Comparison of ENCODE assay signal across 10 cellular contexts in the genomic region with DNA sequence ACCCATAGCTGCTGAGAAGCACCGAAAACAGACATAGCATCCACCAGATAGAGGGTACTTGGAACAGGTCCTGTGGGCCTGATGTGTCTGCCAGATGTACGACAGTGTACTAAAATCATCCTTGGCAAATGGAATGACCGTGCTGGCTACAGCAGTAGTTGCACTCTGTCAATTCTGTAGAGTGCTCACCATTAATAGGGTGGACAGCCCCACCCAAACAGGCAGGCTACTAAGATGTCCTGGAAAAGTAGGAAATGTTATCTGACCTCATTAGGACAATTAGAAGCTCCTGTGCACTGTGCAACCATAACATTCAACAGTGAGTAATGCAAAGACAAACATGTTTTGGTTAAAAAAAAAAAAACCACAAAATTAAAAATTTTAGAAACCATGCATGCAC.
DNase-seq lines count a peak whose midpoint lies in the region; ATAC-seq and TF ChIP-seq lines count a peak whose summit lies in the region.
"Had no signal": no experiment of that assay in that cellular context is flagged by ENCODE, and none has a peak within 500 bp of the region (broad histone marks: within the 10 kb centered on the region; RNA-seq: fewer than 3 reads in every experiment).

No MANE protein-coding gene starts in this region.

- TF ChIP-seq POLR2A in suprapubic skin (IDR thresholded peaks at IDR 0.05): no peak

- peak overlapping the region; percentile 95 for H3K27ac Mint-ChIP-seq in activated T-cell treated with anti-CD3 and anti-CD28 coated beads, Interleukin-2, amount 50 U/mL, for 72 hours

- H3K36me3 Mint-ChIP-seq in activated T-cell treated with anti-CD3 and anti-CD28 coated beads, Interleukin-2, amount 50 U/mL, for 72 hours (ENCODE audit: insufficient read depth in 2 of 2): peaks cover 2 to 5% of the 10 kb centered on the region in 2 donors

- no peaks in the 10 kb centered on the region for H3K27me3 ChIP-seq in RWPE2 (ENCODE audit: insufficient read depth, poor library complexity, severe bottlenecking)
- H3K27me3 ChIP-seq in suprapubic skin: no peaks in the 10 kb centered on the region

- H3K36me3 ChIP-seq in RWPE2 (ENCODE audit: low read depth) (0 out of 2 replicates have a peak, but pooled peaks cover 6% of the 10 kb centered on the region), suprapubic skin (no peaks in the 10 kb centered on the region)

- H3K27me3 Mint-ChIP-seq in activated T-cell treated with anti-CD3 and anti-CD28 coated beads, Interleukin-2, amount 50 U/mL, for 72 hours (ENCODE audit: low read depth): no peaks in the 10 kb centered on the region

- H3K27ac ChIP-seq in RWPE2 (ENCODE audit: poor library complexity, severe bottlenecking) (peak overlapping the region; percentile 96), suprapubic skin (peak overlapping the region; percentile 82)

- no peaks in the 10 kb centered on the region for H3K9me3 Mint-ChIP-seq in activated T-cell treated with anti-CD3 and anti-CD28 coated beads, Interleukin-2, amount 50 U/mL, for 72 hours

- no peak for DNase-seq in activated T-cell treated with anti-CD3 and anti-CD28 coated beads, Interleukin-2, amount 50 U/mL, for 72 hours
- DNase-seq in activated T-cell treated with anti-CD3 and anti-CD28 coated beads, Interleukin-2, amount 50 U/mL, for 1 hour: no peak
- DNase-seq in RWPE2 (ENCODE audit: low spot score): no peak
- DNase-seq in fibroblast of mammary gland (ENCODE audit: low read depth): peak; percentile 84
- DNase-seq in suprapubic skin (ENCODE audit: low spot score in 2 of 2): no peak
- DNase-seq in DMS79 treated with DMSO at 0.1 percent for 48 hours (lab: John Stamatoyannopoulos, UW): no peak
- no peak for DNase-seq in activated gamma-delta T cell (lab: John Stamatoyannopoulos, UW)
- DNase-seq: activated CD8-positive, alpha-beta memory T cell treated with anti-CD3 and anti-CD28 coated beads, Interleukin-2, amount 50 U/mL, for 4 hours; NCI-H1092 treated with DMSO at 0.1 percent for 48 hours had no signal

- H3K4me1 ChIP-seq in RWPE2 (ENCODE audit: insufficient read depth, poor library complexity, severe bottlenecking): peaks cover 54% of the 10 kb centered on the region
- peaks cover 54% of the 10 kb centered on the region for H3K4me1 ChIP-seq in suprapubic skin

- TF ChIP-seq CTCF in RWPE2 (IDR thresholded peaks at IDR 0.05; ENCODE audit: poor library complexity, severe bottlenecking) (no peak), fibroblast of mammary gland (conservative IDR thresholded peaks at IDR 0.05; ENCODE audit: control insufficient read depth, insufficient read depth, low read depth, low read length) (no peak), suprapubic skin (IDR thresholded peaks at IDR 0.05) (no peak)

- H3K4me3 ChIP-seq in RWPE2 (ENCODE audit: severe bottlenecking): no peak overlapping the region
- no peak overlapping the region for H3K4me3 ChIP-seq in fibroblast of mammary gland (ENCODE audit: control insufficient read depth, low read depth, low read length)
- H3K4me3 ChIP-seq in suprapubic skin: no peak overlapping the region

- 63% methylated on average over 3 of the region's 3 CpGs for WGBS in suprapubic skin

- no peak for TF ChIP-seq EP300 in suprapubic skin (IDR thresholded peaks at IDR 0.05)

- H3K9me3 ChIP-seq in RWPE2 (ENCODE audit: severe bottlenecking) (no peaks in the 10 kb centered on the region), suprapubic skin (no peaks in the 10 kb centered on the region)

- no peak overlapping the region for H3K4me3 Mint-ChIP-seq in activated T-cell treated with anti-CD3 and anti-CD28 coated beads, Interleukin-2, amount 50 U/mL, for 72 hours

- no peak for ATAC-seq in activated T-cell treated with anti-CD3 and anti-CD28 coated beads, Interleukin-2, amount 50 U/mL, for 72 hours (replicated peaks in 1 of 2)
- no peak for ATAC-seq in RWPE2 (ENCODE audit: low read depth)
- ATAC-seq in HG03196 (IDR thresholded peaks at IDR 0.05; ENCODE audit: unreplicated experiment): no peak

- H3K4me1 Mint-ChIP-seq in activated T-cell treated with anti-CD3 and anti-CD28 coated beads, Interleukin-2, amount 50 U/mL, for 72 hours (ENCODE audit: low read depth): peaks cover 85% of the 10 kb centered on the region
